ENCODE assay signal across 29 cellular contexts in genomic region chr3:76509179-76509830, GRCh38.
"Had no signal": no experiment of that assay in that cellular context is flagged by ENCODE, and none has a peak within 500 bp of the region (broad histone marks: within the 10 kb centered on the region; RNA-seq: fewer than 3 reads in every experiment).

No MANE protein-coding gene starts in this region.

- DNase-seq: dermis blood vessel endothelial cell; effector memory CD4-positive, alpha-beta T cell; foreskin keratinocyte; hypothalamus; immature natural killer cell; islet precursor cell; kidney glomerular epithelial cell; mesenchymal stem cell; mucosa of descending colon; naive B cell; sigmoid colon; stimulated activated CD4-positive, alpha-beta T cell treated with anti-CD3 and anti-CD28 coated beads, Interleukin-2, amount 100 ng/mL, for 24 hours; stimulated activated CD4-positive, alpha-beta T cell treated with anti-CD3 and anti-CD28 coated beads, Interleukin-4, amount 100 ng/mL, for 24 hours; stimulated activated naive CD8-positive, alpha-beta T cell treated with anti-CD3 and anti-CD28 coated beads, Interleukin-15, Interleukin-2, amounts not matched to agents 100 U/mL and 50 U/mL, for 24 hours; substantia nigra; testis; upper lobe of left lung had no signal

- H3K4me2 ChIP-seq: neural progenitor cell had no signal

- H3K4me1 Mint-ChIP-seq: immature natural killer cell; mesothelial cell of epicardium; naive B cell; nephron; neural progenitor cell; stimulated activated effector memory CD8-positive, alpha-beta T cell treated with anti-CD3 and anti-CD28 coated beads, Interleukin-12 subunit alpha, Interleukin-12 subunit beta, amount 100 ng/mL, for 72 hours had no signal

- H3K4me3 ChIP-seq: coronary artery, esophagus muscularis mucosa, gastroesophageal sphincter, mucosa of descending colon, neural progenitor cell, sigmoid colon, testis, tibial nerve, upper lobe of left lung had no signal

- H3K9ac ChIP-seq: neural progenitor cell, parathyroid adenoma had no signal

- H3K9me3 ChIP-seq: esophagus muscularis mucosa, gastroesophageal sphincter, sigmoid colon, testis, tibial nerve, upper lobe of left lung had no signal

- H3K27me3 ChIP-seq: esophagus muscularis mucosa, foreskin keratinocyte, gastroesophageal sphincter, neural progenitor cell, sigmoid colon, testis, tibial nerve, upper lobe of left lung had no signal

- H3K79me2 ChIP-seq: parathyroid adenoma had no signal

- H3K36me3 Mint-ChIP-seq: immature natural killer cell; naive B cell; neural progenitor cell; stimulated activated effector memory CD8-positive, alpha-beta T cell treated with anti-CD3 and anti-CD28 coated beads, Interleukin-12 subunit alpha, Interleukin-12 subunit beta, amount 100 ng/mL, for 72 hours had no signal

- H2AFZ ChIP-seq: neural progenitor cell, parathyroid adenoma had no signal

- H3K36me3 ChIP-seq: esophagus muscularis mucosa, gastroesophageal sphincter, neural progenitor cell, sigmoid colon, tibial nerve, upper lobe of left lung had no signal

- FAIRE-seq: endothelial cell of umbilical vein, urothelium cell line had no signal

- H3K9me3 Mint-ChIP-seq: nephron, neural progenitor cell had no signal

- H3K27me3 Mint-ChIP-seq: naive B cell, progenitor cell of endocrine pancreas had no signal

- ATAC-seq: foreskin keratinocyte; gastroesophageal sphincter; mucosa of descending colon; stimulated activated effector memory CD8-positive, alpha-beta T cell treated with anti-CD3 and anti-CD28 coated beads, Interleukin-12 subunit alpha, Interleukin-12 subunit beta, amount 100 ng/mL, for 72 hours; stimulated activated naive CD8-positive, alpha-beta T cell treated with anti-CD3 and anti-CD28 coated beads, Interleukin-15, Interleukin-2, amounts not matched to agents 100 U/mL and 50 U/mL, for 24 hours had no signal

- H3K27ac Mint-ChIP-seq: immature natural killer cell; mesothelial cell of epicardium; naive B cell; nephron; neural progenitor cell; progenitor cell of endocrine pancreas; stimulated activated effector memory CD8-positive, alpha-beta T cell treated with anti-CD3 and anti-CD28 coated beads, Interleukin-12 subunit alpha, Interleukin-12 subunit beta, amount 100 ng/mL, for 72 hours had no signal

- H3K4me1 ChIP-seq: esophagus muscularis mucosa, foreskin keratinocyte, gastroesophageal sphincter, neural progenitor cell, parathyroid adenoma, testis, tibial nerve, upper lobe of left lung had no signal

- H3K4me3 Mint-ChIP-seq: immature natural killer cell; mesothelial cell of epicardium; naive B cell; nephron; neural progenitor cell; stimulated activated effector memory CD8-positive, alpha-beta T cell treated with anti-CD3 and anti-CD28 coated beads, Interleukin-12 subunit alpha, Interleukin-12 subunit beta, amount 100 ng/mL, for 72 hours had no signal

- H3K27ac ChIP-seq: coronary artery, esophagus muscularis mucosa, foreskin keratinocyte, gastroesophageal sphincter, neural progenitor cell, parathyroid adenoma, sigmoid colon, testis, tibial nerve, upper lobe of left lung had no signal
